In genomic region chr10:131870831-131871672, GRCh38 we compare ENCODE assay signal across 32 cellular contexts. TPM values are rescaled to one million over a fixed set of nuclear protein-coding genes. Genes with fewer than 3 reads are reported as not detected.
A peak's percentile ranks its signal among the peaks of the same experiment; 100 is the strongest.
DNase-seq lines count a peak whose midpoint lies in the region; TF ChIP-seq lines count a peak whose summit lies in the region.
"Had no signal": no experiment of that assay in that cellular context is flagged by ENCODE, and none has a peak within 500 bp of the region (broad histone marks: within the 10 kb centered on the region; RNA-seq: fewer than 3 reads in every experiment).

No MANE protein-coding gene starts in this region.

- H3K36me3 ChIP-seq in BLaER1 = no peaks in the 10 kb centered on the region
- no peaks in the 10 kb centered on the region for H3K36me3 ChIP-seq in HEK293 (ENCODE audit: control insufficient read depth in 2 of 2, insufficient read depth in 1 of 2, low read length in 2 of 2)
- no peaks in the 10 kb centered on the region for H3K36me3 ChIP-seq in neuronal stem cell (replicated peaks in 1 of 2; ENCODE audit: control insufficient read depth in 2 of 2, insufficient read depth in 2 of 2, low read length in 2 of 2)
- H3K36me3 ChIP-seq in suprapubic skin = no peaks in the 10 kb centered on the region
- no peaks in the 10 kb centered on the region for H3K36me3 ChIP-seq in MM.1S (replicated peaks; ENCODE audit: insufficient read depth, low read length)
- H3K36me3 ChIP-seq: ascending aorta, gastrocnemius medialis, right atrium auricular region, upper lobe of left lung had no signal

- no peak overlapping the region for H2BK120ac ChIP-seq in neuronal stem cell (ENCODE audit: low read depth, low read length)

- H3K79me1 ChIP-seq in neuronal stem cell (ENCODE audit: low read depth, low read length) = peaks cover 3% of the 10 kb centered on the region

- H3K4me1 ChIP-seq in BLaER1 (peaks cover 20% of the 10 kb centered on the region), HEK293 (ENCODE audit: control insufficient read depth, insufficient read depth, low read length) (no peaks in the 10 kb centered on the region), neuronal stem cell (ENCODE audit: control insufficient read depth in 2 of 2, insufficient read depth in 1 of 2, low read depth in 1 of 2, low read length in 2 of 2) (peaks cover 0 to 3% of the 10 kb centered on the region in 2 donors), suprapubic skin (peaks cover 5% of the 10 kb centered on the region), MM.1S (ENCODE audit: low read length) (no peaks in the 10 kb centered on the region)
- H3K4me1 ChIP-seq: ascending aorta, parathyroid adenoma had no signal

- H3K4me2 ChIP-seq in BLaER1 (no peak overlapping the region), neuronal stem cell (ENCODE audit: insufficient read depth, low read length, poor library complexity, severe bottlenecking) (no peak overlapping the region), MM.1S (ENCODE audit: low read depth, low read length) (no peak overlapping the region)
- H3K4me2 ChIP-seq: GM23338 had no signal

- peak; percentile 61 for DNase-seq in chondrocyte (ENCODE audit: low spot score)
- no peak for DNase-seq in neuronal stem cell (ENCODE audit: low spot score)
- no peak for DNase-seq in NCI-H1930 (lab: John Stamatoyannopoulos, UW)
- DNase-seq in suprapubic skin (ENCODE audit: low spot score in 2 of 2) = no peak
- DNase-seq in AG08395 (ENCODE audit: low spot score) = no peak
- no peak for DNase-seq in MM.1S
- DNase-seq: activated CD4-positive, alpha-beta T cell treated with anti-CD3 and anti-CD28 coated beads for 36 hours; activated CD8-positive, alpha-beta memory T cell treated with anti-CD3 and anti-CD28 coated beads for 24 hours; activated gamma-delta T cell; activated naive CD8-positive, alpha-beta T cell treated with anti-CD3 and anti-CD28 coated beads, Interleukin-2, amount 10 ng/mL, durations not matched to agents 7 days and 5 days; activated T-cell treated with anti-CD3 and anti-CD28 coated beads, Interleukin-2, amount 50 U/mL, for 1 hour; caudate nucleus; CD4-positive, CD25-positive, alpha-beta regulatory T cell; dermis blood vessel endothelial cell; gastrocnemius medialis; NCI-H2081; NCI-H345; NCI-H774; stimulated activated CD4-positive, alpha-beta T cell treated with anti-CD3 and anti-CD28 coated beads, Interleukin-12 subunit alpha, Interleukin-12 subunit beta, amount 100 ng/mL, for 4 hours; stimulated activated CD4-positive, alpha-beta T cell treated with anti-CD3 and anti-CD28 coated beads, Interleukin-4, amount 100 ng/mL, for 1 hour; substantia nigra; T-helper 2 cell; upper lobe of left lung had no signal

- CTCF ChIA-PET in HEK293 (lab: Yijun Ruan, JAX) = interaction anchor here (0.6 to 1.2 kb wide), 2 partner anchors 16 to 841 kb away, joined by 3 read pairs; no protein-coding TSS in a partner anchor

- H3K27me3 Mint-ChIP-seq in chondrocyte (ENCODE audit: low read depth) = peaks cover 20% of the 10 kb centered on the region

- TF ChIP-seq EP300 in suprapubic skin (IDR thresholded peaks at IDR 0.05) = no peak

- no peaks in the 10 kb centered on the region for H3F3A ChIP-seq in MM.1S (ENCODE audit: insufficient read depth, low read length)

- H2BK5ac ChIP-seq in neuronal stem cell (ENCODE audit: low read length) = no peak overlapping the region

- H2AFZ ChIP-seq in neuronal stem cell (ENCODE audit: low read length) (no peak overlapping the region), MM.1S (ENCODE audit: low read length) (no peak overlapping the region)
- H2AFZ ChIP-seq: GM23338, parathyroid adenoma had no signal

- H3K27ac Mint-ChIP-seq in chondrocyte (ENCODE audit: unreplicated experiment) = no peak overlapping the region
- H3K27ac Mint-ChIP-seq: activated CD4-positive, alpha-beta T cell treated with anti-CD3 and anti-CD28 coated beads for 36 hours; activated naive CD8-positive, alpha-beta T cell treated with anti-CD3 and anti-CD28 coated beads, Interleukin-2, amount 10 ng/mL, durations not matched to agents 7 days and 5 days; CD4-positive, CD25-positive, alpha-beta regulatory T cell; GM23338; mesothelial cell of epicardium; nephron; stimulated activated effector memory CD8-positive, alpha-beta T cell treated with anti-CD3 and anti-CD28 coated beads, Interleukin-12 subunit alpha, Interleukin-12 subunit beta, amount 100 ng/mL, for 72 hours had no signal

- H3K36me3 Mint-ChIP-seq in chondrocyte (ENCODE audit: low read depth) = no peaks in the 10 kb centered on the region
- H3K36me3 Mint-ChIP-seq: activated naive CD8-positive, alpha-beta T cell treated with anti-CD3 and anti-CD28 coated beads, Interleukin-2, amount 10 ng/mL, durations not matched to agents 7 days and 5 days; CD4-positive, CD25-positive, alpha-beta regulatory T cell; mesothelial cell of epicardium; stimulated activated effector memory CD8-positive, alpha-beta T cell treated with anti-CD3 and anti-CD28 coated beads, Interleukin-12 subunit alpha, Interleukin-12 subunit beta, amount 100 ng/mL, for 72 hours had no signal

- H3K4me3 ChIP-seq in BLaER1 (no peak overlapping the region), HEK293 (ENCODE audit: low read depth, low read length) (no peak overlapping the region), neuronal stem cell (ENCODE audit: low read length in 2 of 2) (no peak overlapping the region), suprapubic skin (no peak overlapping the region), MM.1S (ENCODE audit: low read length) (no peak overlapping the region)
- H3K4me3 ChIP-seq: ascending aorta, gastrocnemius medialis, GM23338, right atrium auricular region, upper lobe of left lung had no signal

- no peaks in the 10 kb centered on the region for H3K79me2 ChIP-seq in MM.1S (ENCODE audit: low read length)
- H3K79me2 ChIP-seq: parathyroid adenoma had no signal

- H2BK12ac ChIP-seq in neuronal stem cell (ENCODE audit: low read length) = no peak overlapping the region

- H3K9me3 ChIP-seq in BLaER1 (no peaks in the 10 kb centered on the region), HEK293 (ENCODE audit: control insufficient read depth, insufficient read depth, low read depth, low read length) (no peaks in the 10 kb centered on the region), neuronal stem cell (replicated peaks in 1 of 2; ENCODE audit: control insufficient read depth in 2 of 2, insufficient read depth in 1 of 2, low read depth in 1 of 2, low read length in 2 of 2) (peaks cover 0 to 7% of the 10 kb centered on the region in 2 donors), suprapubic skin (no peaks in the 10 kb centered on the region), MM.1S (replicated peaks; ENCODE audit: insufficient read depth, low read length) (no peaks in the 10 kb centered on the region)
- H3K9me3 ChIP-seq: ascending aorta, gastrocnemius medialis, right atrium auricular region, upper lobe of left lung had no signal

- no CpG with 5 or more reads among the region's 15 CpGs for whole genome bisulfite sequencing in neuronal stem cell (ENCODE audit: extremely low coverage in 2 of 2, insufficient read length in 2 of 2, insufficient replicate concordance in 1 of 2), 2 donors
- 42% methylated on average over 15 of the region's 15 CpGs for WGBS in suprapubic skin

- POLR2A ChIA-PET in HEK293 (lab: Yijun Ruan, JAX) = no interaction called here

- H3K14ac ChIP-seq in neuronal stem cell (ENCODE audit: low read length) = no peak overlapping the region

- H2BK15ac ChIP-seq in neuronal stem cell (ENCODE audit: low read length) = no peak overlapping the region

- H3K9me3 Mint-ChIP-seq in chondrocyte (ENCODE audit: low read depth) = no peaks in the 10 kb centered on the region
- H3K9me3 Mint-ChIP-seq: activated naive CD8-positive, alpha-beta T cell treated with anti-CD3 and anti-CD28 coated beads, Interleukin-2, amount 10 ng/mL, durations not matched to agents 7 days and 5 days; CD4-positive, CD25-positive, alpha-beta regulatory T cell; mesothelial cell of epicardium; stimulated activated effector memory CD8-positive, alpha-beta T cell treated with anti-CD3 and anti-CD28 coated beads, Interleukin-12 subunit alpha, Interleukin-12 subunit beta, amount 100 ng/mL, for 72 hours had no signal

- no peak overlapping the region for H3K27ac ChIP-seq in BLaER1
- no peak overlapping the region for H3K27ac ChIP-seq in HEK293 (ENCODE audit: extremely low read depth, low read depth, low read length)
- H3K27ac ChIP-seq in neuronal stem cell (replicated peaks; ENCODE audit: low read length) = no peak overlapping the region
- H3K27ac ChIP-seq in suprapubic skin = no peak overlapping the region
- H3K27ac ChIP-seq in MM.1S (ENCODE audit: low read length) = no peak overlapping the region
- H3K27ac ChIP-seq: ascending aorta, gastrocnemius medialis, parathyroid adenoma, right atrium auricular region, upper lobe of left lung had no signal

- no peak overlapping the region for H2AK5ac ChIP-seq in neuronal stem cell (ENCODE audit: low read depth, low read length)

- H4K20me1 ChIP-seq in BLaER1 (no peaks in the 10 kb centered on the region), MM.1S (ENCODE audit: insufficient read depth, low read length) (no peaks in the 10 kb centered on the region)

- no peak overlapping the region for H4K8ac ChIP-seq in neuronal stem cell (ENCODE audit: low read depth, low read length)

- H3K4ac ChIP-seq in neuronal stem cell (ENCODE audit: low read length) = no peak overlapping the region

- no peak overlapping the region for H4K91ac ChIP-seq in neuronal stem cell (ENCODE audit: low read depth, low read length, poor library complexity)

- no peaks in the 10 kb centered on the region for H3K9me2 ChIP-seq in MM.1S (replicated peaks; ENCODE audit: insufficient read depth, low read length)

- H3K4me1 Mint-ChIP-seq in chondrocyte (ENCODE audit: low read depth) = peaks cover 4% of the 10 kb centered on the region
- H3K4me1 Mint-ChIP-seq: activated CD4-positive, alpha-beta T cell treated with anti-CD3 and anti-CD28 coated beads for 36 hours had no signal

- no peak overlapping the region for H3K4me3 Mint-ChIP-seq in chondrocyte (ENCODE audit: unreplicated experiment)
- H3K4me3 Mint-ChIP-seq: activated CD4-positive, alpha-beta T cell treated with anti-CD3 and anti-CD28 coated beads for 36 hours; activated naive CD8-positive, alpha-beta T cell treated with anti-CD3 and anti-CD28 coated beads, Interleukin-2, amount 10 ng/mL, durations not matched to agents 7 days and 5 days; CD4-positive, CD25-positive, alpha-beta regulatory T cell; GM23338; mesothelial cell of epicardium; nephron; stimulated activated effector memory CD8-positive, alpha-beta T cell treated with anti-CD3 and anti-CD28 coated beads, Interleukin-12 subunit alpha, Interleukin-12 subunit beta, amount 100 ng/mL, for 72 hours had no signal

- H3K9ac ChIP-seq in BLaER1 (0 out of 2 replicates have a peak overlapping the region, but pooled peaks have one; percentile 6), neuronal stem cell (ENCODE audit: low read depth, low read length, poor library complexity) (no peak overlapping the region), MM.1S (ENCODE audit: low read length) (no peak overlapping the region)
- H3K9ac ChIP-seq: parathyroid adenoma had no signal

- TF ChIP-seq POLR2A in suprapubic skin (IDR thresholded peaks at IDR 0.05) = no peak

- no peak for TF ChIP-seq CTCF in HEK293 (tag by site-specific recombination; IDR thresholded peaks at IDR 0.05)
- TF ChIP-seq CTCF in chondrocyte (IDR thresholded peaks at IDR 0.05) = no peak
- no peak for TF ChIP-seq CTCF in suprapubic skin (IDR thresholded peaks at IDR 0.05)
- TF ChIP-seq CTCF in MM.1S (IDR thresholded peaks at IDR 0.05; ENCODE audit: low read length) = no peak

- peak overlapping the region; percentile 0 for H3K18ac ChIP-seq in neuronal stem cell (ENCODE audit: low read length)

- H3K27me3 ChIP-seq in BLaER1 (no peaks in the 10 kb centered on the region), neuronal stem cell (ENCODE audit: control insufficient read depth in 3 of 3, insufficient read depth in 3 of 3, low read depth in 1 of 3, low read length in 3 of 3) (peaks cover 0 to 28% (median 0%) of the 10 kb centered on the region in 3 experiments), suprapubic skin (peaks cover 47% of the 10 kb centered on the region), MM.1S (replicated peaks; ENCODE audit: insufficient read depth, low read length) (peaks cover 65% of the 10 kb centered on the region)
- H3K27me3 ChIP-seq: ascending aorta, right atrium auricular region had no signal

- H3K23ac ChIP-seq in neuronal stem cell (ENCODE audit: low read depth, low read length, poor library complexity) = no peak overlapping the region

RNA-seq across cellular contexts. Expression of gene PPP2R2D, which starts 29.8 kb away (rescaled TPM):
- 24.3 to 27.5 TPM (median 25.1 TPM) in 3 replicates for total RNA-seq in chondrocyte
- polyA plus RNA-seq in neuronal stem cell (2013, experiment 1 of 2) = 26.3 TPM
- polyA plus RNA-seq in neuronal stem cell (2013, experiment 2 of 2) = 26.5 TPM
- 10 to 100 TPM; 22.6 to 67.2 (median 30.1) TPM for total RNA-seq in suprapubic skin
